1 cellular context compared by ENCODE assay signal in genomic region chr9:91150273-91151013, GRCh38.
TF ChIP-seq lines count a peak whose summit lies in the region.

No MANE protein-coding gene starts in this region.

TF ChIP-seq in K562, 482 proteins besides CTCF, POLR2A, EP300 and RAD21:
- no peak for TF ChIP-seq CHD7 (IDR thresholded peaks at IDR 0.05; ENCODE audit: low read depth, low read length)
- no peak for TF ChIP-seq CBX5 (IDR thresholded peaks at IDR 0.05; ENCODE audit: borderline replicate concordance, low read depth)
- no peak for TF ChIP-seq SIRT6 (IDR thresholded peaks at IDR 0.05; ENCODE audit: low read depth, low read length)
- no peak for TF ChIP-seq ZNF3 (CRISPR knock-in tag; IDR thresholded peaks at IDR 0.05)
- TF ChIP-seq ZNF184 (CRISPR knock-in tag; IDR thresholded peaks at IDR 0.05) = no peak
- peak; percentile 69; the same call in 1 of the 2 replicates for TF ChIP-seq ZBTB40 (IDR thresholded peaks at IDR 0.05)
- TF ChIP-seq ZBTB40 (CRISPR knock-in tag; IDR thresholded peaks at IDR 0.05) = no peak
